1 cellular context compared by ENCODE assay signal in genomic region chr12:124567673-124568373, GRCh38.
A peak's percentile ranks its signal among the peaks of the same experiment; 100 is the strongest.
TF ChIP-seq lines count a peak whose summit lies in the region.

No MANE protein-coding gene starts in this region.

TF ChIP-seq in SK-N-SH, 30 proteins besides CTCF, POLR2A, EP300 and RAD21 (continued from another document):
- no peak for TF ChIP-seq REST (IDR thresholded peaks at IDR 0.05; ENCODE audit: low read depth, low read length)
- no peak for TF ChIP-seq ELF1 (IDR thresholded peaks at IDR 0.05)
- TF ChIP-seq TAF1 (IDR thresholded peaks at IDR 0.05; ENCODE audit: borderline replicate concordance, low read depth, low read length): no peak
- peak; percentile 43 for TF ChIP-seq CHD2 (IDR thresholded peaks at IDR 0.05; ENCODE audit: low read length, partially characterized antibody)
- TF ChIP-seq YY1 (IDR thresholded peaks at IDR 0.05; ENCODE audit: low read depth): no peak
- no peak for TF ChIP-seq GABPA (IDR thresholded peaks at IDR 0.05; ENCODE audit: low read depth)
